In the genomic region with DNA sequence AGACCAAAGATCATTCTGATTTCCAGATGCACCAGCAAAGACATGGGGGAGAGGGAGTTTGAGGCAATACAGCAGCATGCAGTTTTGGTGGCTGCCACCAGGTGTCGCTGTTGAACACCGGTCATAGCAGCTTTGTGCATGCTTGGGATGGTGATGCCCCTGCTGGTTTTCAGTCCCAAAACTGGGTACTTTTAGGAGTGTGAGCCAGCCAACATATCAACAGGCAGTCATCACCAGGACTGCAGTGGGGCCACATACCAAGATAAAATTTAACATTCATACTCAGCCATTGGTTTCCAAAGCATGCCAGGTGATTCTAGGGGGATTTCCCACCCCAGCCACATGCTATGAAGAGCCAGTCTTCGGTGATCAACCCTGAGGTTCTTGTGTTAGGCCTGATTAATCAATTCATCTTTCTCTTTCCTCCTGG, we compare ENCODE assay signal across 8 cellular contexts.
A peak's percentile ranks its signal among the peaks of the same experiment; 100 is the strongest.
DNase-seq lines count a peak whose midpoint lies in the region; ATAC-seq and TF ChIP-seq lines count a peak whose summit lies in the region.

No MANE protein-coding gene starts in this region.

- intact Hi-C loops in gastrocnemius medialis (cut with DNase I; ENCODE audit: low total_unique reads) = no loop called here

- no peaks in the 10 kb centered on the region for H3K4me1 ChIP-seq in NT2/D1 (ENCODE audit: insufficient read depth, insufficient read length)
- no peaks in the 10 kb centered on the region for H3K4me1 ChIP-seq in gastrocnemius medialis

- ATAC-seq in gastrocnemius medialis = no peak
- no peak for ATAC-seq in HG02763 (IDR thresholded peaks at IDR 0.05; ENCODE audit: unreplicated experiment)

- H3K36me3 ChIP-seq in NT2/D1 (ENCODE audit: insufficient read depth, insufficient read length, low read length) = no peaks in the 10 kb centered on the region
- H3K36me3 ChIP-seq in brain microvascular endothelial cell (replicated peaks) = no peaks in the 10 kb centered on the region
- no peaks in the 10 kb centered on the region for H3K36me3 ChIP-seq in gastrocnemius medialis

- H3K27ac ChIP-seq in brain microvascular endothelial cell (no peak overlapping the region), gastrocnemius medialis (no peak overlapping the region), substantia nigra (ENCODE audit: low read depth, low read length, poor library complexity, severe bottlenecking) (no peak overlapping the region)

- H3K9me3 ChIP-seq in NT2/D1 (ENCODE audit: insufficient read depth, low read length) = peaks cover 38% of the 10 kb centered on the region
- H3K9me3 ChIP-seq in gastrocnemius medialis = peaks cover 11 to 18% (median 11%) of the 10 kb centered on the region in 3 donors

- no peak overlapping the region for H3K9ac ChIP-seq in NT2/D1 (ENCODE audit: insufficient read length, low read depth)

- no peak for TF ChIP-seq POLR2A in gastrocnemius medialis (IDR thresholded peaks at IDR 0.05)

- H3K27me3 ChIP-seq in NT2/D1 (ENCODE audit: insufficient read depth, insufficient read length) (no peaks in the 10 kb centered on the region), brain microvascular endothelial cell (replicated peaks) (no peaks in the 10 kb centered on the region), gastrocnemius medialis (no peaks in the 10 kb centered on the region)

- TF ChIP-seq CTCF in GM12865 (IDR thresholded peaks at IDR 0.05; ENCODE audit: insufficient read depth, low read depth, low read length, missing control alignments) (peak; percentile 70), brain microvascular endothelial cell (IDR thresholded peaks at IDR 0.05; ENCODE audit: low read depth, low read length, missing control alignments) (peak; percentile 87), gastrocnemius medialis (IDR thresholded peaks at IDR 0.05 in 4 of 5, conservative IDR thresholded peaks at IDR 0.05 in 1 of 5) (peak in 3 of 5 experiments; percentile 34 to 50 (median 42))

- DNase-seq in GM12865 (ENCODE audit: low read depth) (peak; percentile 47), NT2/D1 (ENCODE audit: low read depth, low spot score) (peak; percentile 57), brain microvascular endothelial cell (peak; percentile 20), gastrocnemius medialis (no peak), HCEC 1CT (no peak), NK-92 (lab: John Stamatoyannopoulos, UW; ENCODE audit: unreplicated experiment) (no peak), substantia nigra (lab: John Stamatoyannopoulos, UW) (no peak)

- no peak overlapping the region for H3K4me3 ChIP-seq in GM12865 (ENCODE audit: low read depth, low read length)
- no peak overlapping the region for H3K4me3 ChIP-seq in NT2/D1 (ENCODE audit: insufficient read length, low read depth)
- H3K4me3 ChIP-seq in brain microvascular endothelial cell (ENCODE audit: low read depth, low read length) = no peak overlapping the region
- no peak overlapping the region for H3K4me3 ChIP-seq in gastrocnemius medialis

- in situ Hi-C loops in brain microvascular endothelial cell (cut with HindIII; ENCODE audit: low pct_ligation_motif_present, low sequenced_read_pairs) = no loop called here
- in situ Hi-C loops in gastrocnemius medialis (cut with MboI; ENCODE audit: low sequenced_read_pairs in 4 of 4) = loop anchor here in 2 of 4 donors (25.0 kb wide), 2 partner anchors 367 to 417 kb away; no protein-coding TSS in a partner anchor

Comparison
In these comparisons a context has a peak if more than half of its experiments do, and no peak if none do; other contexts are left out.
1. DNase-seq: peak in GM12865 (single experiment), NT2/D1 (single experiment) and brain microvascular endothelial cell (single experiment); none in gastrocnemius medialis (0 of 2), HCEC 1CT (single experiment), NK-92 (single experiment) and substantia nigra (0 of 49).
2. Peak in every context shown above with its lines, with median percentiles within 50 percentile points of each other: CTCF ChIP-seq.